In genomic region chr2:123095219-123095618, GRCh38 we compare ENCODE assay signal across 1 cellular context.
TF ChIP-seq lines count a peak whose summit lies in the region.

No MANE protein-coding gene starts in this region.

TF ChIP-seq in HepG2, 621 proteins besides CTCF, POLR2A, EP300 and RAD21 (continued from another document):
- TF ChIP-seq, protein P1, sequence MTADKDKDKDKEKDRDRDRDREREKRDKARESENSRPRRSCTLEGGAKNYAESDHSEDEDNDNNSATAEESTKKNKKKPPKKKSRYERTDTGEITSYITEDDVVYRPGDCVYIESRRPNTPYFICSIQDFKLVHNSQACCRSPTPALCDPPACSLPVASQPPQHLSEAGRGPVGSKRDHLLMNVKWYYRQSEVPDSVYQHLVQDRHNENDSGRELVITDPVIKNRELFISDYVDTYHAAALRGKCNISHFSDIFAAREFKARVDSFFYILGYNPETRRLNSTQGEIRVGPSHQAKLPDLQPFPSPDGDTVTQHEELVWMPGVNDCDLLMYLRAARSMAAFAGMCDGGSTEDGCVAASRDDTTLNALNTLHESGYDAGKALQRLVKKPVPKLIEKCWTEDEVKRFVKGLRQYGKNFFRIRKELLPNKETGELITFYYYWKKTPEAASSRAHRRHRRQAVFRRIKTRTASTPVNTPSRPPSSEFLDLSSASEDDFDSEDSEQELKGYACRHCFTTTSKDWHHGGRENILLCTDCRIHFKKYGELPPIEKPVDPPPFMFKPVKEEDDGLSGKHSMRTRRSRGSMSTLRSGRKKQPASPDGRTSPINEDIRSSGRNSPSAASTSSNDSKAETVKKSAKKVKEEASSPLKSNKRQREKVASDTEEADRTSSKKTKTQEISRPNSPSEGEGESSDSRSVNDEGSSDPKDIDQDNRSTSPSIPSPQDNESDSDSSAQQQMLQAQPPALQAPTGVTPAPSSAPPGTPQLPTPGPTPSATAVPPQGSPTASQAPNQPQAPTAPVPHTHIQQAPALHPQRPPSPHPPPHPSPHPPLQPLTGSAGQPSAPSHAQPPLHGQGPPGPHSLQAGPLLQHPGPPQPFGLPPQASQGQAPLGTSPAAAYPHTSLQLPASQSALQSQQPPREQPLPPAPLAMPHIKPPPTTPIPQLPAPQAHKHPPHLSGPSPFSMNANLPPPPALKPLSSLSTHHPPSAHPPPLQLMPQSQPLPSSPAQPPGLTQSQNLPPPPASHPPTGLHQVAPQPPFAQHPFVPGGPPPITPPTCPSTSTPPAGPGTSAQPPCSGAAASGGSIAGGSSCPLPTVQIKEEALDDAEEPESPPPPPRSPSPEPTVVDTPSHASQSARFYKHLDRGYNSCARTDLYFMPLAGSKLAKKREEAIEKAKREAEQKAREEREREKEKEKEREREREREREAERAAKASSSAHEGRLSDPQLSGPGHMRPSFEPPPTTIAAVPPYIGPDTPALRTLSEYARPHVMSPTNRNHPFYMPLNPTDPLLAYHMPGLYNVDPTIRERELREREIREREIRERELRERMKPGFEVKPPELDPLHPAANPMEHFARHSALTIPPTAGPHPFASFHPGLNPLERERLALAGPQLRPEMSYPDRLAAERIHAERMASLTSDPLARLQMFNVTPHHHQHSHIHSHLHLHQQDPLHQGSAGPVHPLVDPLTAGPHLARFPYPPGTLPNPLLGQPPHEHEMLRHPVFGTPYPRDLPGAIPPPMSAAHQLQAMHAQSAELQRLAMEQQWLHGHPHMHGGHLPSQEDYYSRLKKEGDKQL (CRISPR knock-in tag; IDR thresholded peaks at IDR 0.05; ENCODE audit: low read depth), result no peak
- TF ChIP-seq, protein P2, sequence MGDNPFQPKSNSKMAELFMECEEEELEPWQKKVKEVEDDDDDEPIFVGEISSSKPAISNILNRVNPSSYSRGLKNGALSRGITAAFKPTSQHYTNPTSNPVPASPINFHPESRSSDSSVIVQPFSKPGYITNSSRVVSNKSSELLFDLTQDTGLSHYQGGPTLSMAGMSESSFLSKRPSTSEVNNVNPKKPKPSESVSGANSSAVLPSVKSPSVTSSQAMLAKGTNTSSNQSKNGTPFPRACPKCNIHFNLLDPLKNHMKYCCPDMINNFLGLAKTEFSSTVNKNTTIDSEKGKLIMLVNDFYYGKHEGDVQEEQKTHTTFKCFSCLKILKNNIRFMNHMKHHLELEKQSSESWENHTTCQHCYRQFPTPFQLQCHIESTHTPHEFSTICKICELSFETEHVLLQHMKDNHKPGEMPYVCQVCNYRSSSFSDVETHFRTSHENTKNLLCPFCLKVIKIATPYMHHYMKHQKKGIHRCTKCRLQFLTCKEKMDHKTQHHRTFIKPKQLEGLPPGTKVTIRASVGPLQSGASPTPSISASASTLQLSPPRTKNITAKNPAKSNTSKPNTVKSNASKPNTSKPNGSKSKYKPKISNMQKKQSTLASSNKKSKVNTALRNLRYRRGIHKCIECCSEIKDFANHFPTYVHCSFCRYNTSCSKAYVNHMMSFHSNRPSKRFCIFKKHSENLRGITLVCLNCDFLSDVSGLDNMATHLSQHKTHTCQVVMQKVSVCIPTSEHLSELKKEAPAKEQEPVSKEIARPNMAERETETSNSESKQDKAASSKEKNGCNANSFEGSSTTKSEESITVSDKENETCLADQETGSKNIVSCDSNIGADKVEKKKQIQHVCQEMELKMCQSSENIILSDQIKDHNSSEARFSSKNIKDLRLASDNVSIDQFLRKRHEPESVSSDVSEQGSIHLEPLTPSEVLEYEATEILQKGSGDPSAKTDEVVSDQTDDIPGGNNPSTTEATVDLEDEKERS (CRISPR knock-in tag; IDR thresholded peaks at IDR 0.05), result no peak
- TF ChIP-seq HOXA5 (CRISPR knock-in tag; IDR thresholded peaks at IDR 0.05) (no peak), ARID2 (CRISPR knock-in tag; IDR thresholded peaks at IDR 0.05; ENCODE audit: borderline replicate concordance) (no peak), ZBTB21 (CRISPR knock-in tag; IDR thresholded peaks at IDR 0.05) (no peak), ZNF292 (CRISPR knock-in tag; IDR thresholded peaks at IDR 0.05; ENCODE audit: borderline replicate concordance, low read depth) (no peak), NR2F2 (IDR thresholded peaks at IDR 0.05; ENCODE audit: borderline replicate concordance, low read depth) (no peak), SKI (IDR thresholded peaks at IDR 0.05; ENCODE audit: partially characterized antibody) (no peak), TIGD3 (CRISPR knock-in tag; IDR thresholded peaks at IDR 0.05; ENCODE audit: borderline replicate concordance) (no peak), AGO1 (IDR thresholded peaks at IDR 0.05; ENCODE audit: low read depth, low read length, poor library complexity, severe bottlenecking) (no peak)
- TF ChIP-seq, protein P3, sequence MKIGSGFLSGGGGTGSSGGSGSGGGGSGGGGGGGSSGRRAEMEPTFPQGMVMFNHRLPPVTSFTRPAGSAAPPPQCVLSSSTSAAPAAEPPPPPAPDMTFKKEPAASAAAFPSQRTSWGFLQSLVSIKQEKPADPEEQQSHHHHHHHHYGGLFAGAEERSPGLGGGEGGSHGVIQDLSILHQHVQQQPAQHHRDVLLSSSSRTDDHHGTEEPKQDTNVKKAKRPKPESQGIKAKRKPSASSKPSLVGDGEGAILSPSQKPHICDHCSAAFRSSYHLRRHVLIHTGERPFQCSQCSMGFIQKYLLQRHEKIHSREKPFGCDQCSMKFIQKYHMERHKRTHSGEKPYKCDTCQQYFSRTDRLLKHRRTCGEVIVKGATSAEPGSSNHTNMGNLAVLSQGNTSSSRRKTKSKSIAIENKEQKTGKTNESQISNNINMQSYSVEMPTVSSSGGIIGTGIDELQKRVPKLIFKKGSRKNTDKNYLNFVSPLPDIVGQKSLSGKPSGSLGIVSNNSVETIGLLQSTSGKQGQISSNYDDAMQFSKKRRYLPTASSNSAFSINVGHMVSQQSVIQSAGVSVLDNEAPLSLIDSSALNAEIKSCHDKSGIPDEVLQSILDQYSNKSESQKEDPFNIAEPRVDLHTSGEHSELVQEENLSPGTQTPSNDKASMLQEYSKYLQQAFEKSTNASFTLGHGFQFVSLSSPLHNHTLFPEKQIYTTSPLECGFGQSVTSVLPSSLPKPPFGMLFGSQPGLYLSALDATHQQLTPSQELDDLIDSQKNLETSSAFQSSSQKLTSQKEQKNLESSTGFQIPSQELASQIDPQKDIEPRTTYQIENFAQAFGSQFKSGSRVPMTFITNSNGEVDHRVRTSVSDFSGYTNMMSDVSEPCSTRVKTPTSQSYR (CRISPR knock-in tag; IDR thresholded peaks at IDR 0.05; ENCODE audit: borderline replicate concordance), result no peak
- TF ChIP-seq, protein P4, sequence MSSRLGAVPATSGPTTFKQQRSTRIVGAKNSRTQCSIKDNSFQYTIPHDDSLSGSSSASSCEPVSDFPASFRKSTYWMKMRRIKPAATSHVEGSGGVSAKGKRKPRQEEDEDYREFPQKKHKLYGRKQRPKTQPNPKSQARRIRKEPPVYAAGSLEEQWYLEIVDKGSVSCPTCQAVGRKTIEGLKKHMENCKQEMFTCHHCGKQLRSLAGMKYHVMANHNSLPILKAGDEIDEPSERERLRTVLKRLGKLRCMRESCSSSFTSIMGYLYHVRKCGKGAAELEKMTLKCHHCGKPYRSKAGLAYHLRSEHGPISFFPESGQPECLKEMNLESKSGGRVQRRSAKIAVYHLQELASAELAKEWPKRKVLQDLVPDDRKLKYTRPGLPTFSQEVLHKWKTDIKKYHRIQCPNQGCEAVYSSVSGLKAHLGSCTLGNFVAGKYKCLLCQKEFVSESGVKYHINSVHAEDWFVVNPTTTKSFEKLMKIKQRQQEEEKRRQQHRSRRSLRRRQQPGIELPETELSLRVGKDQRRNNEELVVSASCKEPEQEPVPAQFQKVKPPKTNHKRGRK (CRISPR knock-in tag; IDR thresholded peaks at IDR 0.05), result no peak
